Comparison of ENCODE assay signal across 25 cellular contexts in the genomic region with DNA sequence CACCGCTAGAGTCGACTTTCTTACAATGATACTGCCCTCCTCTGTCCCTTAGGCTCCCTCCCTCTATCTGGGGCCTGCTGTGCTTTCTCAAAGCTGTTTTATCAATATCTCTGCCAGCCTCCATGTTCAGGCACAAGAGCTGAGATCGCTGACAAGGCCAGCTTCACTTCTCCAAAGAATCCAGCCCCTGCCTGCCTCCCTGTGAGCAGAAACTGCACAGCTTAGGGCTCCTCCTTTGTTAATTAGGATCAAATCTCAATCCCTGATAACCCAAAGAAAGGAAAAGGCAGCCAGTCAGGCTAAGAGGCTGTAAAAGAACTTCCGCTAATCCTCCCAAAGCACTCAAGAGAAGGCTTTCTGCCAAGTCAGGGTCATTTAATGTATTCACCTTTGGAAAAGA.
DNase-seq lines count a peak whose midpoint lies in the region; ATAC-seq, FAIRE-seq and TF ChIP-seq lines count a peak whose summit lies in the region.
"Had no signal": no experiment of that assay in that cellular context is flagged by ENCODE, and none has a peak within 500 bp of the region (broad histone marks: within the 10 kb centered on the region; RNA-seq: fewer than 3 reads in every experiment).

No MANE protein-coding gene starts in this region.

- H4K20me1 ChIP-seq in SK-N-SH (ENCODE audit: insufficient read depth) (no peaks in the 10 kb centered on the region), smooth muscle cell (ENCODE audit: low read depth) (no peaks in the 10 kb centered on the region)

- CTCF ChIA-PET in SK-N-SH (lab: Yijun Ruan, JAX) = no interaction called here

- H3K36me3 ChIP-seq in SK-N-SH (replicated peaks in 1 of 2; ENCODE audit: control insufficient read depth in 1 of 2, insufficient read depth in 2 of 2, low read length in 1 of 2) (no peaks in the 10 kb centered on the region), smooth muscle cell (ENCODE audit: low read depth) (no peaks in the 10 kb centered on the region)
- H3K36me3 ChIP-seq: heart right ventricle, suprapubic skin, vagina had no signal

- TF ChIP-seq CTCF in SK-N-SH (IDR thresholded peaks at IDR 0.05) (no peak), smooth muscle cell (IDR thresholded peaks at IDR 0.05; ENCODE audit: borderline replicate concordance, insufficient read depth, poor library complexity, severe bottlenecking) (peak; percentile 16), CD14-positive monocyte (IDR thresholded peaks at IDR 0.05) (no peak)

- TF ChIP-seq POLR2A in GM12891 (IDR thresholded peaks at IDR 0.05; ENCODE audit: low read depth, low read length) = no peak

- WGBS in SK-N-SH (ENCODE audit: low lambda C conversion rate) = 51% methylated on average over 4 of the region's 4 CpGs
- 34% methylated on average over 4 of the region's 4 CpGs for WGBS in smooth muscle cell (ENCODE audit: low lambda C conversion rate)

- peaks cover 24% of the 10 kb centered on the region for H3K4me1 Mint-ChIP-seq in CD14-positive monocyte
- H3K4me1 Mint-ChIP-seq: activated CD4-positive, alpha-beta T cell treated with anti-CD3 and anti-CD28 coated beads, Interleukin-2, amount 10 ng/mL, durations not matched to agents 7 days and 5 days; CD4-positive, CD25-positive, alpha-beta regulatory T cell; immature natural killer cell; T-cell had no signal

- no peaks in the 10 kb centered on the region for H3F3A ChIP-seq in SK-N-SH (replicated peaks; ENCODE audit: insufficient read depth)
- H3F3A ChIP-seq in smooth muscle cell (ENCODE audit: low read depth) = peaks cover 10% of the 10 kb centered on the region

- H3K27me3 Mint-ChIP-seq in CD14-positive monocyte (ENCODE audit: low read depth in 3 of 3) = peaks cover 0 to 2% (median 2%) of the 10 kb centered on the region in 3 donors
- H3K27me3 Mint-ChIP-seq: activated CD4-positive, alpha-beta T cell treated with anti-CD3 and anti-CD28 coated beads, Interleukin-2, amount 10 ng/mL, durations not matched to agents 7 days and 5 days; CD4-positive, CD25-positive, alpha-beta regulatory T cell; T-cell had no signal

- ATAC-seq in SK-N-SH treated with all-trans-retinoic acid at 6 μM for 48 hours = no peak; the same call in 2 of the 3 replicates
- ATAC-seq: body of pancreas, GM12878, T-cell had no signal

- intact Hi-C loops in CD14-positive monocyte (cut with micrococcal nuclease) = no loop called here

- H3K9ac ChIP-seq in SK-N-SH = no peak overlapping the region
- H3K9ac ChIP-seq in smooth muscle cell (ENCODE audit: low read depth) = no peak overlapping the region

- H3K4me2 ChIP-seq in SK-N-SH (no peak overlapping the region), smooth muscle cell (peak overlapping the region; percentile 33)

- no peak overlapping the region for H3K27ac Mint-ChIP-seq in CD14-positive monocyte
- H3K27ac Mint-ChIP-seq: activated CD4-positive, alpha-beta T cell treated with anti-CD3 and anti-CD28 coated beads, Interleukin-2, amount 10 ng/mL, durations not matched to agents 7 days and 5 days; activated T-helper 2 cell treated with anti-CD3 and anti-CD28 coated beads, Interferon-gamma antibody, Interleukin-2, Interleukin-4, amounts not matched to agents 10 μg/mL and 5 μg/mL and 100 μg/mL, durations not matched to agents 14 hours and 24 hours and 36 hours; CD4-positive, CD25-positive, alpha-beta regulatory T cell; immature natural killer cell; T-cell had no signal

- H3K27me3 ChIP-seq in SK-N-SH (ENCODE audit: insufficient read depth) = no peaks in the 10 kb centered on the region
- no peaks in the 10 kb centered on the region for H3K27me3 ChIP-seq in smooth muscle cell (ENCODE audit: low read depth)
- H3K27me3 ChIP-seq: body of pancreas, heart right ventricle, suprapubic skin, vagina had no signal

- H3K4me3 Mint-ChIP-seq in CD14-positive monocyte = no peak overlapping the region
- H3K4me3 Mint-ChIP-seq: activated CD4-positive, alpha-beta T cell treated with anti-CD3 and anti-CD28 coated beads, Interleukin-2, amount 10 ng/mL, durations not matched to agents 7 days and 5 days; CD4-positive, CD25-positive, alpha-beta regulatory T cell; immature natural killer cell; T-cell had no signal

- DNase-seq in SK-N-SH (no peak), SK-N-DZ (ENCODE audit: low spot score) (peak; percentile 71), iPS-NIHi7 (ENCODE audit: extremely low spot score) (peak; percentile 13), smooth muscle cell (lab: John Stamatoyannopoulos, UW; ENCODE audit: unreplicated experiment) (no peak), UCSD-AML1 (lab: John Stamatoyannopoulos, UW; ENCODE audit: unreplicated experiment) (no peak), GM12891 (ENCODE audit: insufficient read length, low spot score) (no peak), CD14-positive monocyte (ENCODE audit: low spot score) (no peak)
- DNase-seq: ACHN; activated CD4-positive, alpha-beta T cell treated with anti-CD3 and anti-CD28 coated beads, Interleukin-2, amount 10 ng/mL, durations not matched to agents 7 days and 5 days; activated CD8-positive, alpha-beta memory T cell treated with anti-CD3 and anti-CD28 coated beads, Interleukin-2, amount 50 U/mL, for 4 hours; body of pancreas; CD4-positive, CD25-positive, alpha-beta regulatory T cell; GOT3; heart right ventricle; immature natural killer cell; KG1; NCI-H2029; T-cell had no signal

- H2AFZ ChIP-seq in SK-N-SH (ENCODE audit: low read depth) = no peak overlapping the region
- peak overlapping the region; percentile 85 for H2AFZ ChIP-seq in smooth muscle cell (ENCODE audit: low read depth)

- H3K79me2 ChIP-seq in SK-N-SH (ENCODE audit: insufficient read depth) = no peaks in the 10 kb centered on the region
- H3K79me2 ChIP-seq in smooth muscle cell (ENCODE audit: low read depth) = no peaks in the 10 kb centered on the region

- H3K4me1 ChIP-seq in SK-N-SH (ENCODE audit: control insufficient read depth in 1 of 2, insufficient read depth in 2 of 2, low read depth in 1 of 2, low read length in 1 of 2) (peaks cover 0 to 3% of the 10 kb centered on the region in 2 experiments; a peak in 1 of 4 replicates), smooth muscle cell (ENCODE audit: low read depth) (peaks cover 16% of the 10 kb centered on the region)
- H3K4me1 ChIP-seq: body of pancreas, suprapubic skin had no signal

- TF ChIP-seq EP300 in SK-N-SH (IDR thresholded peaks at IDR 0.05; ENCODE audit: borderline replicate concordance in 1 of 2, low read depth in 1 of 2, low read length in 1 of 2) = no peak

- H3K9me3 Mint-ChIP-seq in CD14-positive monocyte = peaks cover 0 to 3% (median 0%) of the 10 kb centered on the region in 7 donors
- H3K9me3 Mint-ChIP-seq: activated CD4-positive, alpha-beta T cell treated with anti-CD3 and anti-CD28 coated beads, Interleukin-2, amount 10 ng/mL, durations not matched to agents 7 days and 5 days; activated T-helper 2 cell treated with anti-CD3 and anti-CD28 coated beads, Interferon-gamma antibody, Interleukin-2, Interleukin-4, amounts not matched to agents 10 μg/mL and 5 μg/mL and 100 μg/mL, durations not matched to agents 14 hours and 24 hours and 36 hours had no signal

- peak; percentile 44; the same call in 1 of the 2 replicates for TF ChIP-seq RAD21 in SK-N-SH (IDR thresholded peaks at IDR 0.05; ENCODE audit: low read length)

- POLR2A ChIA-PET in SK-N-SH (lab: Yijun Ruan, JAX) = no interaction called here

- no peaks in the 10 kb centered on the region for H3K9me2 ChIP-seq in SK-N-SH

- no peaks in the 10 kb centered on the region for H3K36me3 Mint-ChIP-seq in CD14-positive monocyte
- H3K36me3 Mint-ChIP-seq: CD4-positive, CD25-positive, alpha-beta regulatory T cell; immature natural killer cell; T-cell had no signal

- H3K9me3 ChIP-seq in SK-N-SH = no peaks in the 10 kb centered on the region
- H3K9me3 ChIP-seq in smooth muscle cell (replicated peaks; ENCODE audit: low read depth) = no peaks in the 10 kb centered on the region
- H3K9me3 ChIP-seq: body of pancreas, heart right ventricle, suprapubic skin, vagina had no signal

- no peak for FAIRE-seq in GM12891 (lab: Jason Lieb, UNC)
- FAIRE-seq: GM12878 had no signal

- no peak overlapping the region for H3K27ac ChIP-seq in SK-N-SH (ENCODE audit: low read depth in 2 of 2, low read length in 1 of 2)
- peak overlapping the region; percentile 26 for H3K27ac ChIP-seq in smooth muscle cell (ENCODE audit: low read depth)
- H3K27ac ChIP-seq: body of pancreas, coronary artery, heart right ventricle, suprapubic skin, vagina had no signal

- no peak overlapping the region for H3K4me3 ChIP-seq in SK-N-SH (ENCODE audit: low read depth in 2 of 2, low read length in 1 of 2)
- H3K4me3 ChIP-seq in smooth muscle cell = no peak overlapping the region
- H3K4me3 ChIP-seq: body of pancreas, coronary artery, GM12878, heart right ventricle, lung, suprapubic skin, vagina had no signal

TF ChIP-seq in SK-N-SH, 30 proteins besides CTCF, POLR2A, EP300 and RAD21 (continues in another document):
- no peak for TF ChIP-seq FOXM1 (IDR thresholded peaks at IDR 0.05; ENCODE audit: low read depth)
- no peak for TF ChIP-seq MXI1 (IDR thresholded peaks at IDR 0.05; ENCODE audit: low read depth, low read length)
- TF ChIP-seq EZH2phosphoT487 (IDR thresholded peaks at IDR 0.05; ENCODE audit: borderline replicate concordance, low read depth) = no peak
- TF ChIP-seq NFIC (IDR thresholded peaks at IDR 0.05; ENCODE audit: borderline replicate concordance) = no peak
- TF ChIP-seq TCF12 (IDR thresholded peaks at IDR 0.05) = no peak
- TF ChIP-seq TAF1 (IDR thresholded peaks at IDR 0.05; ENCODE audit: borderline replicate concordance, low read depth, low read length) = no peak
- no peak for TF ChIP-seq TEAD4 (IDR thresholded peaks at IDR 0.05; ENCODE audit: borderline replicate concordance, insufficient read depth)

TF ChIP-seq in SK-N-SH treated with all-trans-retinoic acid at 6 μM for 48 hours, 23 proteins besides CTCF, POLR2A, EP300 and RAD21 (continues in another document):
- TF ChIP-seq OSR1 (CRISPR knock-in tag; IDR thresholded peaks at IDR 0.05) (no peak), PPARA (CRISPR knock-in tag; IDR thresholded peaks at IDR 0.05; ENCODE audit: borderline replicate concordance) (no peak), ISL1 (CRISPR knock-in tag; IDR thresholded peaks at IDR 0.05) (no peak), ZC3H10 (CRISPR knock-in tag; IDR thresholded peaks at IDR 0.05) (no peak), ZFP3 (CRISPR knock-in tag; IDR thresholded peaks at IDR 0.05) (no peak), ZFP30 (CRISPR knock-in tag; IDR thresholded peaks at IDR 0.05) (no peak), BACH2 (CRISPR knock-in tag; IDR thresholded peaks at IDR 0.05; ENCODE audit: borderline replicate concordance) (no peak)

TF ChIP-seq in GM12891, 5 proteins besides CTCF, POLR2A, EP300 and RAD21:
- TF ChIP-seq SPI1 (IDR thresholded peaks at IDR 0.05; ENCODE audit: low read depth, low read length) (no peak), TAF1 (IDR thresholded peaks at IDR 0.05; ENCODE audit: low read depth, low read length) (no peak), POLR2AphosphoS5 (IDR thresholded peaks at IDR 0.05; ENCODE audit: low read depth, low read length) (no peak), POU2F2 (IDR thresholded peaks at IDR 0.05; ENCODE audit: low read depth, low read length) (no peak), PAX5 (IDR thresholded peaks at IDR 0.05; ENCODE audit: insufficient read depth, low read length, severe bottlenecking) (no peak)

Comparison
In these comparisons a context has a peak if more than half of its experiments do, and no peak if none do; other contexts are left out.
1. DNase-seq: peak in SK-N-DZ (single experiment) and iPS-NIHi7 (single experiment); none in SK-N-SH (single experiment), smooth muscle cell (single experiment), UCSD-AML1 (single experiment), GM12891 (single experiment) and CD14-positive monocyte (single experiment).